In the genomic region with DNA sequence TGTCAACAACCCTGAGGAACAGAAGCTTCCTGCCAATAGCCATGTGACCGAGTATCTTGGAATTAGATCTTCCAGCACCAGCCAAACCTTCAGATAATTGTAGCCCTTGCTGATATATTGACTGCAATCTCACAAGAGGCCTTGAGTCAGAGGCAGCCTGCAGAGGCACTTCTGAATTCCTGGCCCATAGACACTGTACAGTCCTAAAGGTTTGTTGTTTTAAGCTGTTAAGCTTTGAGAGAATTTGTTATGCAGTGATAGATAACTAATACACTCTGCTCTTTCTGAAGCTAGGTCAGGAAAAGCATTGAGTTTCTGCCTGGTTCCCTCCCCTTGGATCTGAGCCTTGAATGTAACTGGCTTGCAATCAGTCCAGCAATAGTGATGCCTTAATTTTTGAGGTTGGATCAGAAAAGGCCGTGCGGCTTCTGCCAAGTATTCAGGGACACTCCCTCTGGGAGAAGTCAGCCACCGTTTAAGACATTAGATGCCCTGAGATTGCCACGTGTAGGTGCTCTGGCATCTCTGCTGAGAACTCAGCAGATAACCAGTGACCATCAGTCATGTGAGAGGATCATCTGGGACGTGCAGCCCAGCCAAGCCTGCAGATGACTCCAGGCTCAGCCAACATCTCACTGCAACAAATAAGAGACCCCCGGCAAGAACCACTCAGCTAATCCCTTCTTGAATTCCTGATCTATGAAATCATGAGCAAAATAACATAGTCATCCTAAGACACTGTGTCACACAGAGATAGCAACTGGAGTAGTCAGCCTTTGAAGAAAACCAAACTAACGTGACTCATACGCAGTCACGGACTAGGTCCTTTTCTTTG, we compare ENCODE assay signal across 8 cellular contexts.
DNase-seq lines count a peak whose midpoint lies in the region; ATAC-seq and TF ChIP-seq lines count a peak whose summit lies in the region.

No MANE protein-coding gene starts in this region.

- H3K4me1 ChIP-seq in GM23248 (ENCODE audit: insufficient read depth) (peaks cover 79% of the 10 kb centered on the region), heart right ventricle (peaks cover 0 to 56% (median 26%) of the 10 kb centered on the region in 9 donors), skeletal muscle satellite cell (ENCODE audit: control insufficient read depth, insufficient read depth, low read length) (peaks cover 85% of the 10 kb centered on the region), testis (no peaks in the 10 kb centered on the region)

- no peaks in the 10 kb centered on the region for H3K9me3 ChIP-seq in GM23248 (ENCODE audit: low read depth)
- peaks cover 0 to 6% (median 0%) of the 10 kb centered on the region in 11 donors for H3K9me3 ChIP-seq in heart right ventricle
- no peaks in the 10 kb centered on the region for H3K9me3 ChIP-seq in skeletal muscle satellite cell (replicated peaks; ENCODE audit: low read length)
- no peaks in the 10 kb centered on the region for H3K9me3 ChIP-seq in testis

- H3K36me3 ChIP-seq in GM23248 (ENCODE audit: low read depth) (no peaks in the 10 kb centered on the region), heart right ventricle (no peaks in the 10 kb centered on the region), skeletal muscle satellite cell (ENCODE audit: insufficient read depth, low read length) (no peaks in the 10 kb centered on the region), testis (ENCODE audit: low read depth, missing control alignments) (no peaks in the 10 kb centered on the region)

- peaks cover 64% of the 10 kb centered on the region for H3F3A ChIP-seq in GM23248 (ENCODE audit: insufficient read depth)

- H3K27me3 ChIP-seq in GM23248 (replicated peaks; ENCODE audit: insufficient read depth) (no peaks in the 10 kb centered on the region), heart right ventricle (peaks cover 0 to 3% (median 0%) of the 10 kb centered on the region in 7 donors), skeletal muscle satellite cell (ENCODE audit: control insufficient read depth, insufficient read depth, low read length) (no peaks in the 10 kb centered on the region), testis (no peaks in the 10 kb centered on the region)

- H3K79me2 ChIP-seq in GM23248 (ENCODE audit: insufficient read depth), result no peaks in the 10 kb centered on the region

- in situ Hi-C loops in GM23248 (cut with MboI), result no loop called here

- WGBS in GM23248 (ENCODE audit: low coverage in 1 of 2, low lambda C conversion rate in 2 of 2, missing lambda C conversion rate in 2 of 2), 2 experiments, result 1% methylated on average over 10 of the region's 10 CpGs
- 38 to 39% methylated on average over 10 of the region's 10 CpGs for WGBS in heart right ventricle, 2 donors
- 65 to 83% methylated on average over 10 of the region's 10 CpGs for WGBS in testis, 2 donors

- peak overlapping the region; percentile 96 for H3K27ac ChIP-seq in GM23248
- H3K27ac ChIP-seq in heart right ventricle, result peak overlapping the region; percentile 7 to 77 (median 48)
- H3K27ac ChIP-seq in testis, result no peak overlapping the region

- H4K20me1 ChIP-seq in GM23248 (ENCODE audit: insufficient read depth), result no peaks in the 10 kb centered on the region

- H3K9me2 ChIP-seq in GM23248 (ENCODE audit: insufficient read depth), result no peaks in the 10 kb centered on the region

- DNase-seq in GM23248, result peak; percentile 98
- peak; percentile 83 for DNase-seq in T1000 (lab: John Stamatoyannopoulos, UW)
- DNase-seq in heart right ventricle, result peak in 1 of 2 donors; percentile 20
- no peak for DNase-seq in stimulated activated CD4-positive, alpha-beta T cell treated with anti-CD3 and anti-CD28 coated beads, Interleukin-2, amount 100 ng/mL, for 24 hours
- DNase-seq in stimulated activated CD4-positive, alpha-beta T cell treated with anti-CD3 and anti-CD28 coated beads, Interleukin-1b, Interleukin-23, amount 100 ng/mL, for 48 hours, result no peak
- no peak for DNase-seq in NCI-H1694 (lab: John Stamatoyannopoulos, UW)
- DNase-seq in testis, result no peak

- H3K9ac ChIP-seq in GM23248 (peak overlapping the region; percentile 68), skeletal muscle satellite cell (ENCODE audit: low read depth, low read length) (peak overlapping the region; percentile 86)

- peak in 7 of 8 donors; percentile 42 to 77 (median 60) for ATAC-seq in heart right ventricle

- H3K4me2 ChIP-seq in GM23248 (ENCODE audit: unreplicated experiment), result peak overlapping the region; percentile 0
- peak overlapping the region; percentile 52 for H3K4me2 ChIP-seq in skeletal muscle satellite cell (ENCODE audit: low read length)

- intact Hi-C loops in heart right ventricle (cut with DNase I), result loop anchor here in 1 of 10 donors (5.0 kb wide), 2 partner anchors 42 to 117 kb away; no protein-coding TSS in a partner anchor
- intact Hi-C loops in testis (cut with DNase I; ENCODE audit: low total_unique reads), result no loop called here

- no peak for TF ChIP-seq POLR2A in testis (IDR thresholded peaks at IDR 0.05)

- TF ChIP-seq CTCF in heart right ventricle (IDR thresholded peaks at IDR 0.05), result no peak
- no peak for TF ChIP-seq CTCF in testis (IDR thresholded peaks at IDR 0.05)

- H2AFZ ChIP-seq in GM23248, result 0 out of 2 replicates have a peak overlapping the region, but pooled peaks have one; percentile 2

- H3K4me3 ChIP-seq in GM23248 (no peak overlapping the region), heart right ventricle (no peak overlapping the region), skeletal muscle satellite cell (ENCODE audit: low read length) (peak overlapping the region; percentile 24), testis (no peak overlapping the region)

Comparison
In these comparisons a context has a peak if more than half of its experiments do, and no peak if none do; other contexts are left out.
1. DNase-seq: peak in GM23248 (single experiment) and T1000 (single experiment); none in stimulated activated CD4-positive, alpha-beta T cell treated with anti-CD3 and anti-CD28 coated beads, Interleukin-2, amount 100 ng/mL, for 24 hours (0 of 2), stimulated activated CD4-positive, alpha-beta T cell treated with anti-CD3 and anti-CD28 coated beads, Interleukin-1b, Interleukin-23, amount 100 ng/mL, for 48 hours (single experiment), NCI-H1694 (single experiment) and testis (single experiment).
2. H3K27ac ChIP-seq: peak in GM23248 (single experiment) and heart right ventricle (10 of 10); none in testis (0 of 2).